Comparison of ENCODE assay signal across 2 cellular contexts in the genomic region with DNA sequence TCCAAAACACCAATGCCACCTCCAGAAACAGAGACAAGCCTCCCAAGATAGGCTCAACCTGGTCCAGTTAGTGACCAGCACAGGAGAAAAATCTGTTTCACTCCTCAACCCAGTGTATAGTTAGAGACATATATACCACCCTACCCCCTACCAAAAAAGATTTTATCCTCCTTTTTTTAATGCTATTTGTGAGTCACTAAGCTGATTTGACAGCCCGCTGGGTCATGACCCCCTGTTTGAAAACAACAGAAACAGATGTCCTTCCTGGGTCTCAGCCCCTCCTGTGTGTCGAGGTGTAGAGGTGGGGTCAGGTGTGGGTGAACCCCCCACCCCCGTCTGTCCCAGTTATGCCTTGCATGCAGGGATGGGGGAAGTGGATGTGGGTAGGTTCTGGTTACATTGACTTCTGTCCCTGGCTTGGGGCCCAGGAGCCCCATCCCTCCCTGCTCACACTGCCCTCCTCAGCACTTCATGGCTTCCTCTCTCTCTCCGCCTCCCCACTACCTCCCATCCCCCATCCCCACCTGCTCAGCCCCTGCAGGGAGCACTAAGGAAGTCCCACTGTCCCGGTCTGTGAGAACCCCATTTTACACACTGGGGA.
TF ChIP-seq lines count a peak whose summit lies in the region.

No MANE protein-coding gene starts in this region.

TF ChIP-seq in A549, 52 proteins besides CTCF, POLR2A, EP300 and RAD21:
- TF ChIP-seq HDAC2 (IDR thresholded peaks at IDR 0.05) = no peak
- TF ChIP-seq SREBF2 (IDR thresholded peaks at IDR 0.05) = no peak
- no peak for TF ChIP-seq CEBPB (IDR thresholded peaks at IDR 0.05)
- no peak for TF ChIP-seq EHMT2 (IDR thresholded peaks at IDR 0.05; ENCODE audit: low read depth)
- no peak for TF ChIP-seq RNF2 (IDR thresholded peaks at IDR 0.05; ENCODE audit: borderline replicate concordance, low read depth)
- no peak for TF ChIP-seq FOXS1 (CRISPR knock-in tag; IDR thresholded peaks at IDR 0.05)
- TF ChIP-seq ZNF302 (CRISPR knock-in tag; IDR thresholded peaks at IDR 0.05) = no peak
- TF ChIP-seq RARB (CRISPR knock-in tag; IDR thresholded peaks at IDR 0.05) = no peak
- no peak for TF ChIP-seq MAZ (IDR thresholded peaks at IDR 0.05; ENCODE audit: borderline replicate concordance, low read depth, low read length)
- TF ChIP-seq JUN (IDR thresholded peaks at IDR 0.05) = no peak
- TF ChIP-seq GATA3 (IDR thresholded peaks at IDR 0.05; ENCODE audit: borderline replicate concordance) = no peak
- no peak for TF ChIP-seq TFCP2L1 (CRISPR knock-in tag; IDR thresholded peaks at IDR 0.05)
- TF ChIP-seq, protein P1, sequence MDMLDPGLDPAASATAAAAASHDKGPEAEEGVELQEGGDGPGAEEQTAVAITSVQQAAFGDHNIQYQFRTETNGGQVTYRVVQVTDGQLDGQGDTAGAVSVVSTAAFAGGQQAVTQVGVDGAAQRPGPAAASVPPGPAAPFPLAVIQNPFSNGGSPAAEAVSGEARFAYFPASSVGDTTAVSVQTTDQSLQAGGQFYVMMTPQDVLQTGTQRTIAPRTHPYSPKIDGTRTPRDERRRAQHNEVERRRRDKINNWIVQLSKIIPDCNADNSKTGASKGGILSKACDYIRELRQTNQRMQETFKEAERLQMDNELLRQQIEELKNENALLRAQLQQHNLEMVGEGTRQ (IDR thresholded peaks at IDR 0.05) = no peak
- TF ChIP-seq ZC3H11A (IDR thresholded peaks at IDR 0.05) = no peak

TF ChIP-seq in PFSK-1, 5 proteins besides CTCF, POLR2A, EP300 and RAD21:
- no peak for TF ChIP-seq SIN3A (IDR thresholded peaks at IDR 0.05; ENCODE audit: borderline replicate concordance, insufficient read depth, low read length)
- peak; percentile 15 for TF ChIP-seq FOXP2 (optimal IDR thresholded peaks at IDR 0.05; ENCODE audit: borderline replicate concordance, extremely low read depth, extremely low read length, insufficient read depth)
